Comparison of ENCODE assay signal across 8 cellular contexts in genomic region chr19:1863308-1863637, GRCh38. TPM values are rescaled to one million over a fixed set of nuclear protein-coding genes. Genes with fewer than 3 reads are reported as not detected.
DNase-seq lines count a peak whose midpoint lies in the region; ATAC-seq and TF ChIP-seq lines count a peak whose summit lies in the region.

Gene KLF16 (minus strand): TSS chr19:1863579. CDS start chr19:1863497, 82 bp downstream.

- H3K4me2 ChIP-seq in hepatocyte, result peak within 1 kb of the TSS; percentile 99

- H4K20me1 ChIP-seq in hepatocyte (ENCODE audit: insufficient read depth, poor library complexity, severe bottlenecking), result peaks cover 38% of the 10 kb centered on the region

- POLR2A ChIA-PET in activated B cell treated with CpG ODN at 0.5 μM for 24 hours (lab: Charles Lee), result no interaction called here

- H3K27ac ChIP-seq in hepatocyte, result peak within 1 kb of the TSS; percentile 90

- TF ChIP-seq CTCF in activated B cell treated with CpG ODN at 0.5 μM for 24 hours (IDR thresholded peaks at IDR 0.05) (no peak), hepatocyte (IDR thresholded peaks at IDR 0.05; ENCODE audit: poor library complexity) (no peak)

- H3K27me3 ChIP-seq in hepatocyte, result no peaks in the 10 kb centered on the region

- H3K79me2 ChIP-seq in hepatocyte, result peaks cover 45% of the 10 kb centered on the region

- no peaks in the 10 kb centered on the region for H3K9me3 ChIP-seq in hepatocyte (ENCODE audit: low read depth)

- H3K4me1 Mint-ChIP-seq in activated T-cell treated with anti-CD3 and anti-CD28 coated beads, Interleukin-2, amount 50 U/mL, for 72 hours (ENCODE audit: low read depth), result peaks cover 33% of the 10 kb centered on the region
- H3K4me1 Mint-ChIP-seq in activated B cell treated with CpG ODN at 0.5 μM for 24 hours, result peaks cover 42% of the 10 kb centered on the region
- H3K4me1 Mint-ChIP-seq in stimulated activated naive B cell treated with anti-CD40 and anti-IgM and Interleukin-4, amounts not matched to agents 10 μg/mL and 1 μg/mL and 100 μg/mL, for 72 hours, result peaks cover 33 to 61% of the 10 kb centered on the region in 2 donors

- peak; percentile 1 to 4 for ATAC-seq in activated T-cell treated with anti-CD3 and anti-CD28 coated beads, Interleukin-2, amount 50 U/mL, for 72 hours (replicated peaks in 1 of 2)
- no peak for ATAC-seq in activated B cell treated with CpG ODN at 0.5 μM for 24 hours (ENCODE audit: low read depth)
- ATAC-seq in stimulated activated naive B cell treated with anti-CD40 and anti-IgM and Interleukin-4, amounts not matched to agents 10 μg/mL and 1 μg/mL and 100 μg/mL, for 72 hours (replicated peaks), result peak; percentile 3 to 5

- H3K36me3 ChIP-seq in hepatocyte (replicated peaks; ENCODE audit: insufficient read depth, low read depth), result no peaks in the 10 kb centered on the region

- WGBS in hepatocyte (ENCODE audit: low lambda C conversion rate, missing lambda C conversion rate), result 0% methylated on average over 5 of the region's 66 CpGs

- CTCF ChIA-PET in activated B cell treated with CpG ODN at 0.5 μM for 24 hours (lab: Charles Lee), result no interaction called here

- no peaks in the 10 kb centered on the region for H3K9me3 Mint-ChIP-seq in activated T-cell treated with anti-CD3 and anti-CD28 coated beads, Interleukin-2, amount 50 U/mL, for 72 hours
- no peaks in the 10 kb centered on the region for H3K9me3 Mint-ChIP-seq in activated B cell treated with CpG ODN at 0.5 μM for 24 hours
- no peaks in the 10 kb centered on the region for H3K9me3 Mint-ChIP-seq in stimulated activated naive B cell treated with anti-CD40 and anti-IgM and Interleukin-4, amounts not matched to agents 10 μg/mL and 1 μg/mL and 100 μg/mL, for 72 hours

- H2AFZ ChIP-seq in hepatocyte, result peak within 1 kb of the TSS; percentile 97

- H3K27ac Mint-ChIP-seq in activated T-cell treated with anti-CD3 and anti-CD28 coated beads, Interleukin-2, amount 50 U/mL, for 72 hours, result peak within 1 kb of the TSS; percentile 85
- H3K27ac Mint-ChIP-seq in activated B cell treated with CpG ODN at 0.5 μM for 24 hours, result peak within 1 kb of the TSS; percentile 92
- H3K27ac Mint-ChIP-seq in stimulated activated naive B cell treated with anti-CD40 and anti-IgM and Interleukin-4, amounts not matched to agents 10 μg/mL and 1 μg/mL and 100 μg/mL, for 72 hours, result peak within 1 kb of the TSS; percentile 98

- intact Hi-C loops in activated B cell treated with CpG ODN at 0.5 μM for 24 hours (cut with micrococcal nuclease), result loop anchor here (1.0 to 5.0 kb wide), 3 partner anchors 189 to 406 kb away; partner anchors contain the start of gene MKNK2

- no peaks in the 10 kb centered on the region for H3K27me3 Mint-ChIP-seq in activated T-cell treated with anti-CD3 and anti-CD28 coated beads, Interleukin-2, amount 50 U/mL, for 72 hours (ENCODE audit: low read depth)
- H3K27me3 Mint-ChIP-seq in activated B cell treated with CpG ODN at 0.5 μM for 24 hours, result no peaks in the 10 kb centered on the region
- H3K27me3 Mint-ChIP-seq in stimulated activated naive B cell treated with anti-CD40 and anti-IgM and Interleukin-4, amounts not matched to agents 10 μg/mL and 1 μg/mL and 100 μg/mL, for 72 hours, result no peaks in the 10 kb centered on the region

- H3K36me3 Mint-ChIP-seq in activated T-cell treated with anti-CD3 and anti-CD28 coated beads, Interleukin-2, amount 50 U/mL, for 72 hours (ENCODE audit: insufficient read depth in 2 of 2), result peaks cover 0 to 1% of the 10 kb centered on the region in 2 donors
- peaks cover 2% of the 10 kb centered on the region for H3K36me3 Mint-ChIP-seq in activated B cell treated with CpG ODN at 0.5 μM for 24 hours (ENCODE audit: low read depth)
- H3K36me3 Mint-ChIP-seq in stimulated activated naive B cell treated with anti-CD40 and anti-IgM and Interleukin-4, amounts not matched to agents 10 μg/mL and 1 μg/mL and 100 μg/mL, for 72 hours, result peaks cover 8 to 11% of the 10 kb centered on the region in 2 donors

- H3K4me3 Mint-ChIP-seq in activated T-cell treated with anti-CD3 and anti-CD28 coated beads, Interleukin-2, amount 50 U/mL, for 72 hours, result peak within 1 kb of the TSS; percentile 95 to 99
- H3K4me3 Mint-ChIP-seq in activated B cell treated with CpG ODN at 0.5 μM for 24 hours, result peak within 1 kb of the TSS; percentile 92
- peak within 1 kb of the TSS; percentile 97 to 99 for H3K4me3 Mint-ChIP-seq in stimulated activated naive B cell treated with anti-CD40 and anti-IgM and Interleukin-4, amounts not matched to agents 10 μg/mL and 1 μg/mL and 100 μg/mL, for 72 hours

- H3K4me3 ChIP-seq in hepatocyte, result peak within 1 kb of the TSS; percentile 94

- no peak for DNase-seq in activated T-cell treated with anti-CD3 and anti-CD28 coated beads, Interleukin-2, amount 50 U/mL, for 72 hours
- DNase-seq in activated T-cell treated with anti-CD3 and anti-CD28 coated beads for 4 hours (no peak), activated B cell treated with CpG ODN at 0.5 μM for 24 hours (no peak), hepatocyte (ENCODE audit: low spot score) (no peak), globus pallidus (ENCODE audit: low spot score) (no peak), AG08395 (ENCODE audit: low spot score) (no peak), NCI-H524 (lab: John Stamatoyannopoulos, UW) (no peak)
- no peak for DNase-seq in stimulated activated naive B cell treated with anti-CD40 and anti-IgM and Interleukin-4, amounts not matched to agents 10 μg/mL and 1 μg/mL and 100 μg/mL, for 72 hours

- H3K9me2 ChIP-seq in hepatocyte (replicated peaks; ENCODE audit: insufficient read depth), result no peaks in the 10 kb centered on the region

- H3K4me1 ChIP-seq in hepatocyte (ENCODE audit: insufficient read depth), result peaks cover 44% of the 10 kb centered on the region

RNA-seq across cellular contexts. Expression of gene KLF16, which starts in this region (rescaled TPM):
- total RNA-seq in activated T-cell treated with anti-CD3 and anti-CD28 coated beads, Interleukin-2, amount 50 U/mL, for 72 hours, result 10 to 100 TPM; 26.4 to 27.5 TPM
- total RNA-seq in activated B cell treated with CpG ODN at 0.5 μM for 24 hours (21.5 and 25.2 TPM in 2 replicates), hepatocyte (3.4 and 6.4 TPM in 2 replicates)
- 14.3 and 16.0 TPM in 2 replicates for polyA plus RNA-seq in hepatocyte
